In genomic region chr12:25995906-25996305, GRCh38 we compare ENCODE assay signal across 1 cellular context.
TF ChIP-seq lines count a peak whose summit lies in the region.

No MANE protein-coding gene starts in this region.

TF ChIP-seq in H1, 55 proteins besides CTCF, POLR2A, EP300 and RAD21:
- TF ChIP-seq SUZ12 (IDR thresholded peaks at IDR 0.05; ENCODE audit: low read length): no peak
- no peak for TF ChIP-seq PHF8 (conservative IDR thresholded peaks at IDR 0.05; ENCODE audit: low read depth, low read length)
- no peak for TF ChIP-seq CREB1 (IDR thresholded peaks at IDR 0.05)
- TF ChIP-seq USF2 (IDR thresholded peaks at IDR 0.05; ENCODE audit: low read length): no peak
- TF ChIP-seq BRCA1 (IDR thresholded peaks at IDR 0.05; ENCODE audit: low read depth, low read length): no peak
